In the genomic region with DNA sequence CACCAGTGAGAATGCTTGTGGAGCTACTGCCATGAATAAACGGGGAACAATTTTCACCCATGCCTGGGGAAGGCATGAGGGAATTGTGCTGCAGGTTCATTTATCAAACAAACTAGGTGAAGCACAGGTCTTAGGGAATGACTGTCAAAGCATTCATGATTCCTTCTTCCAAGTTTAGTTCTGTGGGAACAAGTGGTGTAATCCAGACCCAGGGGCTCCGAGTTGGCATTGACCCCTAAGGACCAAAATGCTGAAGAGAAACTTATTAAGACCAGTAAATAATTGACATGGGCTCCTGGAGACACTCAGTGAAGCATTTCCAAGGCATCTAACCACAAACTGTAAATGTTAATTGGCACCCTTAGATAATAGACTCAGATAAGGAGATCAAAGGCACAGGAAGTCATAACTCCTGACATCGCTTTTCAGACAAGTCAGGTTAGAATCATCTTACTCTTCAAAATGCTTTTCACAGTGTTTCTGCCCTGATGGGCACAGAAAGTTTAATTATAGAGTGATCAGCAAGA, we compare ENCODE assay signal across 13 cellular contexts.
DNase-seq lines count a peak whose midpoint lies in the region; ATAC-seq, FAIRE-seq and TF ChIP-seq lines count a peak whose summit lies in the region.
"Had no signal": no experiment of that assay in that cellular context is flagged by ENCODE, and none has a peak within 500 bp of the region (broad histone marks: within the 10 kb centered on the region; RNA-seq: fewer than 3 reads in every experiment).

No MANE protein-coding gene starts in this region.

- no peaks in the 10 kb centered on the region for H3K9me3 Mint-ChIP-seq in activated T-cell treated with anti-CD3 and anti-CD28 coated beads, Interleukin-2, amount 50 U/mL, for 4 hours
- no peaks in the 10 kb centered on the region for H3K9me3 Mint-ChIP-seq in activated naive CD8-positive, alpha-beta T cell treated with anti-CD3 and anti-CD28 coated beads, Interleukin-2, amount 50 U/mL, for 24 hours
- peaks cover 4% of the 10 kb centered on the region for H3K9me3 Mint-ChIP-seq in chondrocyte (ENCODE audit: low read depth)

- H3F3A ChIP-seq in smooth muscle cell (ENCODE audit: low read depth) = no peaks in the 10 kb centered on the region

- H3K4me1 ChIP-seq in smooth muscle cell (ENCODE audit: low read depth) (peaks cover 6% of the 10 kb centered on the region), pancreas (no peaks in the 10 kb centered on the region)

- intact Hi-C loops in pancreas (cut with DNase I) = no loop called here

- H2AFZ ChIP-seq in smooth muscle cell (ENCODE audit: low read depth) = no peak overlapping the region

- H3K27ac ChIP-seq in smooth muscle cell (ENCODE audit: low read depth) (no peak overlapping the region), pancreas (no peak overlapping the region)
- H3K27ac ChIP-seq: thoracic aorta had no signal

- H3K4me3 Mint-ChIP-seq in activated T-cell treated with anti-CD3 and anti-CD28 coated beads, Interleukin-2, amount 50 U/mL, for 4 hours = no peak overlapping the region
- H3K4me3 Mint-ChIP-seq in activated naive CD8-positive, alpha-beta T cell treated with anti-CD3 and anti-CD28 coated beads, Interleukin-2, amount 50 U/mL, for 24 hours = no peak overlapping the region
- H3K4me3 Mint-ChIP-seq in chondrocyte (ENCODE audit: unreplicated experiment) = no peak overlapping the region

- H3K27me3 ChIP-seq in smooth muscle cell (ENCODE audit: low read depth) (no peaks in the 10 kb centered on the region), pancreas (no peaks in the 10 kb centered on the region)

- no peaks in the 10 kb centered on the region for H3K79me2 ChIP-seq in smooth muscle cell (ENCODE audit: low read depth)

- no peaks in the 10 kb centered on the region for H3K27me3 Mint-ChIP-seq in activated T-cell treated with anti-CD3 and anti-CD28 coated beads, Interleukin-2, amount 50 U/mL, for 4 hours (ENCODE audit: low read depth)
- no peaks in the 10 kb centered on the region for H3K27me3 Mint-ChIP-seq in activated naive CD8-positive, alpha-beta T cell treated with anti-CD3 and anti-CD28 coated beads, Interleukin-2, amount 50 U/mL, for 24 hours
- H3K27me3 Mint-ChIP-seq in chondrocyte (ENCODE audit: low read depth) = no peaks in the 10 kb centered on the region

- peaks cover 43% of the 10 kb centered on the region for H3K4me1 Mint-ChIP-seq in activated T-cell treated with anti-CD3 and anti-CD28 coated beads, Interleukin-2, amount 50 U/mL, for 4 hours (ENCODE audit: low read depth)
- peaks cover 30% of the 10 kb centered on the region for H3K4me1 Mint-ChIP-seq in activated naive CD8-positive, alpha-beta T cell treated with anti-CD3 and anti-CD28 coated beads, Interleukin-2, amount 50 U/mL, for 24 hours
- H3K4me1 Mint-ChIP-seq in chondrocyte (ENCODE audit: low read depth) = peaks cover 12% of the 10 kb centered on the region

- no peaks in the 10 kb centered on the region for H4K20me1 ChIP-seq in smooth muscle cell (ENCODE audit: low read depth)

- DNase-seq in activated T-cell treated with anti-CD3 and anti-CD28 coated beads, Interleukin-2, amount 50 U/mL, for 4 hours = no peak
- no peak for DNase-seq in activated T-cell treated with anti-CD3 and anti-CD28 coated beads, Interleukin-2, amount 50 U/mL, for 1 hour
- DNase-seq in NCI-H1417 treated with DMSO at 0.1 percent for 48 hours (lab: John Stamatoyannopoulos, UW) = peak; percentile 43
- DNase-seq in activated naive CD8-positive, alpha-beta T cell treated with anti-CD3 and anti-CD28 coated beads, Interleukin-2, amount 50 U/mL, for 24 hours = no peak
- DNase-seq in smooth muscle cell (lab: John Stamatoyannopoulos, UW; ENCODE audit: unreplicated experiment) = no peak
- DNase-seq in chondrocyte (ENCODE audit: low spot score) = no peak
- DNase-seq in pancreas = no peak
- DNase-seq: H7, Karpas-422, NCI-H510A treated with DMSO at 0.1 percent for 48 hours, retina had no signal

- ATAC-seq in activated T-cell treated with anti-CD3 and anti-CD28 coated beads, Interleukin-2, amount 50 U/mL, for 4 hours = peak; percentile 63
- ATAC-seq in activated naive CD8-positive, alpha-beta T cell treated with anti-CD3 and anti-CD28 coated beads, Interleukin-2, amount 50 U/mL, for 24 hours = peak; percentile 43
- ATAC-seq in HG03520 (IDR thresholded peaks at IDR 0.05; ENCODE audit: unreplicated experiment) = no peak
- ATAC-seq in pancreas = no peak

- H3K36me3 Mint-ChIP-seq in activated T-cell treated with anti-CD3 and anti-CD28 coated beads, Interleukin-2, amount 50 U/mL, for 4 hours (ENCODE audit: insufficient read depth) = no peaks in the 10 kb centered on the region
- no peaks in the 10 kb centered on the region for H3K36me3 Mint-ChIP-seq in activated naive CD8-positive, alpha-beta T cell treated with anti-CD3 and anti-CD28 coated beads, Interleukin-2, amount 50 U/mL, for 24 hours (ENCODE audit: low read depth)
- no peaks in the 10 kb centered on the region for H3K36me3 Mint-ChIP-seq in chondrocyte (ENCODE audit: low read depth)

- H3K4me3 ChIP-seq in smooth muscle cell (no peak overlapping the region), pancreas (no peak overlapping the region)
- H3K4me3 ChIP-seq: thoracic aorta had no signal

- FAIRE-seq in pancreas (lab: Jason Lieb, UNC) = no peak

- no peaks in the 10 kb centered on the region for H3K9me3 ChIP-seq in smooth muscle cell (replicated peaks; ENCODE audit: low read depth)
- H3K9me3 ChIP-seq in pancreas = no peaks in the 10 kb centered on the region
- H3K9me3 ChIP-seq: thoracic aorta had no signal

- no peaks in the 10 kb centered on the region for H3K36me3 ChIP-seq in smooth muscle cell (ENCODE audit: low read depth)
- no peaks in the 10 kb centered on the region for H3K36me3 ChIP-seq in pancreas
- H3K36me3 ChIP-seq: thoracic aorta had no signal

- no peak for TF ChIP-seq CTCF in smooth muscle cell (IDR thresholded peaks at IDR 0.05; ENCODE audit: borderline replicate concordance, insufficient read depth, poor library complexity, severe bottlenecking)
- TF ChIP-seq CTCF in chondrocyte (IDR thresholded peaks at IDR 0.05) = no peak
- TF ChIP-seq CTCF in pancreas (IDR thresholded peaks at IDR 0.05) = no peak

- H3K9ac ChIP-seq in smooth muscle cell (ENCODE audit: low read depth) = no peak overlapping the region

- H3K27ac Mint-ChIP-seq in activated naive CD8-positive, alpha-beta T cell treated with anti-CD3 and anti-CD28 coated beads, Interleukin-2, amount 50 U/mL, for 24 hours = no peak overlapping the region
- H3K27ac Mint-ChIP-seq in chondrocyte (ENCODE audit: unreplicated experiment) = no peak overlapping the region

- WGBS in smooth muscle cell (ENCODE audit: low lambda C conversion rate) = 46% methylated on average over 3 of the region's 3 CpGs
- WGBS in pancreas, 2 donors = 62 to 67% methylated on average over 3 of the region's 3 CpGs

- H3K4me2 ChIP-seq in smooth muscle cell = peak overlapping the region; percentile 25

Comparison
In these comparisons a context has a peak if more than half of its experiments do, and no peak if none do; other contexts are left out.
1. ATAC-seq: peak in activated T-cell treated with anti-CD3 and anti-CD28 coated beads, Interleukin-2, amount 50 U/mL, for 4 hours (2 of 2) and activated naive CD8-positive, alpha-beta T cell treated with anti-CD3 and anti-CD28 coated beads, Interleukin-2, amount 50 U/mL, for 24 hours (single experiment); none in HG03520 (single experiment) and pancreas (0 of 4).